8 cellular contexts compared by ENCODE assay signal in the genomic region with DNA sequence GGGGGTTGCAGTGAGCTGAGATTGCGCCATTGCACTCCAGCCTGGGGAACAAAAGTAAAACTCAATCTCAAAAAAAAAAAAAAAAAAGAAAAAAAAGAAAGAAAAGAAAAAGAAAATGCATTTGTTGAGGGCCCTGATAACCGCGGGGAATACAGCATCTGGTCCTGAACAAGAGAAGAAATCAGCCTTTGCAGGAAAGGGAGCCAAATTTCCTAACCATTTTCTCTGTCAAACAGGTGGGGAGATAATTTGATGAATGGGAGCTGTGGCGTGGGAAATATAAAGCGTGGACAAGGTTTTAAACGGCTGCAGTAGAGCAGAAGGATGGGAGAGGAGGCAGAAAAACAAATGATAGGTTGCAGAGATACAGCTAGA. TPM values are rescaled to one million over a fixed set of nuclear protein-coding genes. Genes with fewer than 3 reads are reported as not detected.
DNase-seq lines count a peak whose midpoint lies in the region; ATAC-seq and TF ChIP-seq lines count a peak whose summit lies in the region.

No MANE protein-coding gene starts in this region.

- H3K27ac ChIP-seq in iPS DF 6.9 (ENCODE audit: low read length) = no peak overlapping the region
- peak overlapping the region; percentile 96 for H3K27ac ChIP-seq in smooth muscle cell (ENCODE audit: low read depth)

- H3K4me1 ChIP-seq in HAP-1 (peaks cover 19% of the 10 kb centered on the region), iPS DF 6.9 (ENCODE audit: control insufficient read depth, insufficient read depth, low read length) (no peaks in the 10 kb centered on the region), smooth muscle cell (ENCODE audit: low read depth) (peaks cover 5% of the 10 kb centered on the region)

- TF ChIP-seq CTCF in smooth muscle cell (IDR thresholded peaks at IDR 0.05; ENCODE audit: borderline replicate concordance, insufficient read depth, poor library complexity, severe bottlenecking) = no peak

- H3K9me3 Mint-ChIP-seq in activated CD4-positive, alpha-beta memory T cell treated with anti-CD3 and anti-CD28 coated beads, Interleukin-2, amount 10 ng/mL, durations not matched to agents 7 days and 5 days = no peaks in the 10 kb centered on the region

- H3K4me3 ChIP-seq in HAP-1 = peak overlapping the region; percentile 67
- peak overlapping the region; percentile 40; the same call in 1 of the 2 replicates for H3K4me3 ChIP-seq in iPS DF 6.9 (ENCODE audit: low read length)
- peak overlapping the region; percentile 70 for H3K4me3 ChIP-seq in smooth muscle cell

- H3K4me3 Mint-ChIP-seq in activated CD4-positive, alpha-beta memory T cell treated with anti-CD3 and anti-CD28 coated beads, Interleukin-2, amount 10 ng/mL, durations not matched to agents 7 days and 5 days = peak overlapping the region; percentile 93

- peaks cover 32% of the 10 kb centered on the region for H3K4me1 Mint-ChIP-seq in activated CD4-positive, alpha-beta memory T cell treated with anti-CD3 and anti-CD28 coated beads, Interleukin-2, amount 10 ng/mL, durations not matched to agents 7 days and 5 days

- H3K27me3 Mint-ChIP-seq in activated CD4-positive, alpha-beta memory T cell treated with anti-CD3 and anti-CD28 coated beads, Interleukin-2, amount 10 ng/mL, durations not matched to agents 7 days and 5 days = no peaks in the 10 kb centered on the region

- peak overlapping the region; percentile 85 for H3K9ac ChIP-seq in smooth muscle cell (ENCODE audit: low read depth)

- peak overlapping the region; percentile 95 for H2AFZ ChIP-seq in smooth muscle cell (ENCODE audit: low read depth)

- peaks cover 17% of the 10 kb centered on the region for H3K36me3 ChIP-seq in HAP-1 (replicated peaks)
- no peaks in the 10 kb centered on the region for H3K36me3 ChIP-seq in iPS DF 6.9 (ENCODE audit: control insufficient read depth, insufficient read depth, low read length)
- H3K36me3 ChIP-seq in smooth muscle cell (ENCODE audit: low read depth) = no peaks in the 10 kb centered on the region

- H3K79me2 ChIP-seq in smooth muscle cell (ENCODE audit: low read depth) = peaks cover 55% of the 10 kb centered on the region

- H3K27ac Mint-ChIP-seq in activated CD4-positive, alpha-beta memory T cell treated with anti-CD3 and anti-CD28 coated beads, Interleukin-2, amount 10 ng/mL, durations not matched to agents 7 days and 5 days = peak overlapping the region; percentile 81

- H3K27me3 ChIP-seq in HAP-1 (ENCODE audit: low read depth) (no peaks in the 10 kb centered on the region), iPS DF 6.9 (ENCODE audit: control insufficient read depth, insufficient read depth, low read length) (peaks cover 3% of the 10 kb centered on the region; the same call in 1 of the 2 replicates), smooth muscle cell (ENCODE audit: low read depth) (no peaks in the 10 kb centered on the region)

- POLR2A ChIA-PET in activated CD4-positive, alpha-beta memory T cell treated with anti-CD3 and anti-CD28 coated beads, Interleukin-2, amount 10 ng/mL, durations not matched to agents 7 days and 5 days (lab: Charles Lee) = interaction anchor here (1.1 to 2.3 kb wide), 3 partner anchors 121 to 333 kb away, joined by 3 to 12 read pairs (median 9); a partner anchor contains a TSS

- WGBS in iPS DF 6.9 (ENCODE audit: insufficient coverage, insufficient read length) = no CpG with 5 or more reads among the region's 6 CpGs
- WGBS in smooth muscle cell (ENCODE audit: low lambda C conversion rate) = 66% methylated on average over 6 of the region's 6 CpGs

- peaks cover 53% of the 10 kb centered on the region for H4K20me1 ChIP-seq in smooth muscle cell (ENCODE audit: low read depth)

- in situ Hi-C loops in HAP-1 (cut with MboI; ENCODE audit: low sequenced_read_pairs) = no loop called here

- ATAC-seq in GM19397 (IDR thresholded peaks at IDR 0.05; ENCODE audit: unreplicated experiment) (no peak), GM19035 (IDR thresholded peaks at IDR 0.05; ENCODE audit: unreplicated experiment) (no peak), GM21786 (IDR thresholded peaks at IDR 0.05; ENCODE audit: unreplicated experiment) (no peak)

- CTCF ChIA-PET in activated CD4-positive, alpha-beta memory T cell treated with anti-CD3 and anti-CD28 coated beads, Interleukin-2, amount 10 ng/mL, durations not matched to agents 7 days and 5 days (lab: Charles Lee) = interaction anchor here (0.6 to 3.9 kb wide), 7 partner anchors 12 to 333 kb away, joined by 3 to 20 read pairs (median 6); a partner anchor contains a TSS

- H3F3A ChIP-seq in smooth muscle cell (ENCODE audit: low read depth) = no peaks in the 10 kb centered on the region

- peak overlapping the region; percentile 100 for H3K4me2 ChIP-seq in smooth muscle cell

- DNase-seq in HAP-1 (ENCODE audit: low spot score in 2 of 2) (no peak), iPS DF 6.9 (ENCODE audit: low read depth, low spot score) (no peak), smooth muscle cell (lab: John Stamatoyannopoulos, UW; ENCODE audit: unreplicated experiment) (no peak), NOMO-1 treated with dmso at 0.1 percent for 144 hours (lab: John Stamatoyannopoulos, UW; ENCODE audit: unreplicated experiment) (no peak)
- DNase-seq in activated CD4-positive, alpha-beta memory T cell treated with anti-CD3 and anti-CD28 coated beads, Interleukin-2, amount 10 ng/mL, durations not matched to agents 7 days and 5 days = no peak

- H3K9me3 ChIP-seq in HAP-1 = peaks cover 2% of the 10 kb centered on the region; the same call in 1 of the 2 replicates
- no peaks in the 10 kb centered on the region for H3K9me3 ChIP-seq in iPS DF 6.9 (ENCODE audit: control insufficient read depth, insufficient read depth, low read length)
- H3K9me3 ChIP-seq in smooth muscle cell (replicated peaks; ENCODE audit: low read depth) = no peaks in the 10 kb centered on the region

- H3K36me3 Mint-ChIP-seq in activated CD4-positive, alpha-beta memory T cell treated with anti-CD3 and anti-CD28 coated beads, Interleukin-2, amount 10 ng/mL, durations not matched to agents 7 days and 5 days (ENCODE audit: low read depth) = peaks cover 10% of the 10 kb centered on the region

RNA-seq across cellular contexts. Expression of a gene that starts 0.9 kb away (rescaled TPM):
- total RNA-seq in activated CD4-positive, alpha-beta memory T cell treated with anti-CD3 and anti-CD28 coated beads, Interleukin-2, amount 10 ng/mL, durations not matched to agents 7 days and 5 days = 1 to 10 TPM; 5.9 to 6.6 TPM
- 18.0 and 18.3 TPM in 2 replicates for total RNA-seq in smooth muscle cell
- polyA plus RNA-seq in smooth muscle cell = 17.5 and 23.0 TPM in 2 replicates
